Comparison of ENCODE assay signal across 1 cellular context in the genomic region with DNA sequence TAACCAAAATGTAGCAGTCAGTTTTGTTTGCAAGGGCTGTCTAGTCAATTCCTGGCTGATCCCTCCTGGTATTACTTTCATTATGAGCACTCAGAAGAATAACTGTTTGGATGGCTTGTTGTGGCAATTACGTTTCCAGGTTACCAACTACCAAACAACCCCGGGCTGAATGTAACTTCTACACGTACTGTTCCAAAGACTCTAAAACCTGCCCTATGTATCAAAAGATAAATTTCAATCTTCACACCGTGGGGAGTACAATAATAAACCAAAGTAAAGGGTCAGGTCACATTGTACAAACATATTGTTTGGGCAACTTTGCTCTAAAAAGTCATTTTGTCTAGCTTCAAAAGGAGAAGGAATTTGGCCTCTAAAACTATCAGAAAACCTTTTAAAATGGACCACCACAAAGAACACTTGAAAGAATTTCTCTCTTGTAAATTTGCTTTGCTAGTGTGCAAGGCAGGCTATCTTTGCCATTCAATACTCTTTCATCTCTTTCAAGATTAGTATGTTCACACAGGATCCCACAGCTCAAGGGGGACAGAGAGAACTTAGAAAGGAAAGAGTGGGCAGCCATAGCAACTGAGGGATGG.
TF ChIP-seq lines count a peak whose summit lies in the region.

No MANE protein-coding gene starts in this region.

TF ChIP-seq in A549, 52 proteins besides CTCF, POLR2A, EP300 and RAD21 (continued from another document):
- no peak for TF ChIP-seq CHD4 (IDR thresholded peaks at IDR 0.05; ENCODE audit: borderline replicate concordance)
- TF ChIP-seq HOXB13 (CRISPR knock-in tag; IDR thresholded peaks at IDR 0.05; ENCODE audit: low read depth), result no peak
- TF ChIP-seq KDM1A (IDR thresholded peaks at IDR 0.05; ENCODE audit: low read depth), result no peak
